ENCODE assay signal across 10 cellular contexts in genomic region chr17:55286681-55287589, GRCh38. TPM values are rescaled to one million over a fixed set of nuclear protein-coding genes. Genes with fewer than 3 reads are reported as not detected.
DNase-seq lines count a peak whose midpoint lies in the region; ATAC-seq, FAIRE-seq and TF ChIP-seq lines count a peak whose summit lies in the region.
"Had no signal": no experiment of that assay in that cellular context is flagged by ENCODE, and none has a peak within 500 bp of the region (broad histone marks: within the 10 kb centered on the region; RNA-seq: fewer than 3 reads in every experiment).

No MANE protein-coding gene starts in this region.

- DNase-seq in MG63 (peak; percentile 89), K562 (ENCODE audit: extremely low read depth in 1 of 4, low spot score in 3 of 4) (no peak), hepatocyte (ENCODE audit: low spot score) (no peak), suprapubic skin (ENCODE audit: low spot score in 2 of 2) (no peak), H4 (ENCODE audit: low spot score) (no peak)
- DNase-seq: hippocampal formation, NCI-H2171 treated with DMSO at 0.1 percent for 48 hours had no signal

- CTCF ChIA-PET in K562 (lab: Yijun Ruan, JAX; ENCODE audit: low intra/inter-chr PET ratio), result no interaction called here

- BruUV-seq in K562 (replicated peaks; lab: Mats Ljungman, UMichigan), result no TSS peak

- peaks cover 28% of the 10 kb centered on the region for H3K9me3 ChIP-seq in MG63
- H3K9me3 ChIP-seq in K562 (replicated peaks; ENCODE audit: control insufficient read depth, insufficient read depth, low read depth, low read length), result no peaks in the 10 kb centered on the region
- no peaks in the 10 kb centered on the region for H3K9me3 ChIP-seq in hepatocyte (ENCODE audit: low read depth)
- H3K9me3 ChIP-seq in suprapubic skin, result no peaks in the 10 kb centered on the region

- TF ChIP-seq CTCF in K562 (IDR thresholded peaks at IDR 0.05 in 2 of 3, conservative IDR thresholded peaks at IDR 0.05 in 1 of 3; ENCODE audit: insufficient read depth in 2 of 3, low read depth in 1 of 3, low read length in 3 of 3), result no peak
- no peak for TF ChIP-seq CTCF in hepatocyte (IDR thresholded peaks at IDR 0.05; ENCODE audit: poor library complexity)
- TF ChIP-seq CTCF in suprapubic skin (IDR thresholded peaks at IDR 0.05), result no peak

- TF ChIP-seq POLR2A in K562 (conservative IDR thresholded peaks at IDR 0.05) (no peak), suprapubic skin (IDR thresholded peaks at IDR 0.05) (no peak)

- H3K79me2 ChIP-seq in K562 (ENCODE audit: control insufficient read depth, insufficient read depth, low read length) (no peaks in the 10 kb centered on the region), hepatocyte (no peaks in the 10 kb centered on the region)

- ATAC-seq in K562 (no peak), GM18909 (IDR thresholded peaks at IDR 0.05; ENCODE audit: poor library complexity, unreplicated experiment) (no peak), HG02588 (IDR thresholded peaks at IDR 0.05; ENCODE audit: unreplicated experiment) (no peak), GM21423 (IDR thresholded peaks at IDR 0.05; ENCODE audit: unreplicated experiment) (no peak)

- no peak overlapping the region for H3K9ac ChIP-seq in K562 (ENCODE audit: insufficient read depth in 1 of 2, low read depth in 2 of 2, low read length in 2 of 2)

- no peaks in the 10 kb centered on the region for H3K36me3 ChIP-seq in MG63
- no peaks in the 10 kb centered on the region for H3K36me3 ChIP-seq in K562 (ENCODE audit: control insufficient read depth, insufficient read depth, low read length)
- H3K36me3 ChIP-seq in hepatocyte (replicated peaks; ENCODE audit: insufficient read depth, low read depth), result no peaks in the 10 kb centered on the region
- H3K36me3 ChIP-seq in suprapubic skin, result no peaks in the 10 kb centered on the region

- H3K9me2 ChIP-seq in hepatocyte (replicated peaks; ENCODE audit: insufficient read depth), result no peaks in the 10 kb centered on the region

- no peak overlapping the region for H3K27ac ChIP-seq in K562 (ENCODE audit: extremely low read depth, low read depth, low read length)
- peak overlapping the region; percentile 80 for H3K27ac ChIP-seq in hepatocyte
- peak overlapping the region; percentile 87 for H3K27ac ChIP-seq in suprapubic skin

- no peaks in the 10 kb centered on the region for H3K9me1 ChIP-seq in K562 (ENCODE audit: control insufficient read depth, insufficient read depth, low read length)

- POLR2A ChIA-PET in K562 (lab: Yijun Ruan, JAX), result interaction anchor here (0.5 to 0.6 kb wide), 3 partner anchors 18 to 78 kb away, joined by 3 to 4 read pairs (median 3); no protein-coding TSS in a partner anchor

- H2AFZ ChIP-seq in K562 (ENCODE audit: low read depth, low read length) (no peak overlapping the region), hepatocyte (no peak overlapping the region)

- H3K27me3 ChIP-seq in MG63, result no peaks in the 10 kb centered on the region
- peaks cover 0 to 4% of the 10 kb centered on the region in 2 experiments; a peak in 3 of 5 replicates for H3K27me3 ChIP-seq in K562 (ENCODE audit: control insufficient read depth in 2 of 2, insufficient read depth in 2 of 2, low read length in 2 of 2)
- H3K27me3 ChIP-seq in hepatocyte, result no peaks in the 10 kb centered on the region
- H3K27me3 ChIP-seq in suprapubic skin, result no peaks in the 10 kb centered on the region

- intact Hi-C loops in K562 (cut with micrococcal nuclease), result no loop called here

- in situ Hi-C loops in K562 (cut with MboI), result no loop called here

- TF ChIP-seq EP300 in K562 (IDR thresholded peaks at IDR 0.05; ENCODE audit: low read length) (no peak), suprapubic skin (IDR thresholded peaks at IDR 0.05) (no peak)

- H3K4me2 ChIP-seq in K562 (ENCODE audit: insufficient read depth, low read length), result no peak overlapping the region
- H3K4me2 ChIP-seq in hepatocyte, result no peak overlapping the region

- TF ChIP-seq RAD21 in K562 (CRISPR knock-in tag; conservative IDR thresholded peaks at IDR 0.05 in 1 of 2, IDR thresholded peaks at IDR 0.05 in 1 of 2), result no peak

- H3K4me3 ChIP-seq in MG63 (no peak overlapping the region), K562 (no peak overlapping the region), hepatocyte (no peak overlapping the region), suprapubic skin (no peak overlapping the region)

- 0% methylated on average over 3 of the region's 3 CpGs for WGBS in K562 (ENCODE audit: insufficient coverage, low coverage, missing lambda C conversion rate)
- WGBS in hepatocyte (ENCODE audit: low lambda C conversion rate, missing lambda C conversion rate), result 64% methylated on average over 3 of the region's 3 CpGs
- 72% methylated on average over 3 of the region's 3 CpGs for WGBS in suprapubic skin

- H3K4me1 ChIP-seq in K562 (replicated peaks in 1 of 2; ENCODE audit: control insufficient read depth in 2 of 2, insufficient read depth in 2 of 2, low read length in 2 of 2) (no peaks in the 10 kb centered on the region), hepatocyte (ENCODE audit: insufficient read depth) (peaks cover 24% of the 10 kb centered on the region), suprapubic skin (peaks cover 57% of the 10 kb centered on the region)

- no peaks in the 10 kb centered on the region for H4K20me1 ChIP-seq in K562 (replicated peaks; ENCODE audit: control insufficient read depth, insufficient read depth, low read length)
- no peaks in the 10 kb centered on the region for H4K20me1 ChIP-seq in hepatocyte (ENCODE audit: insufficient read depth, poor library complexity, severe bottlenecking)

- FAIRE-seq in K562 (lab: Jason Lieb, UNC), result no peak

TF ChIP-seq in K562, 482 proteins besides CTCF, POLR2A, EP300 and RAD21 (continues in another document):
- no peak for TF ChIP-seq CEBPG (CRISPR knock-in tag; IDR thresholded peaks at IDR 0.05)
- peak in 1 of 2 experiments; percentile 85; a peak in 2 of 4 replicates for TF ChIP-seq CEBPG (tag; conservative IDR thresholded peaks at IDR 0.05 in 1 of 2, IDR thresholded peaks at IDR 0.05 in 1 of 2)
- TF ChIP-seq ZNF175 (CRISPR knock-in tag; IDR thresholded peaks at IDR 0.05; ENCODE audit: low read depth), result 0 out of 2 replicates have a peak, but pooled peaks have one; percentile 59
- TF ChIP-seq ZFPM2 (CRISPR knock-in tag; IDR thresholded peaks at IDR 0.05), result no peak
- peak; percentile 83 for TF ChIP-seq CEBPB (tag; IDR thresholded peaks at IDR 0.05)
- peak; percentile 28; the same call in 1 of the 2 replicates for TF ChIP-seq VEZF1 (CRISPR knock-in tag; IDR thresholded peaks at IDR 0.05)
- no peak for TF ChIP-seq GTF2A2 (tag; IDR thresholded peaks at IDR 0.05)
- no peak for TF ChIP-seq TAF1 (IDR thresholded peaks at IDR 0.05; ENCODE audit: control insufficient read depth, extremely low read depth, insufficient read depth, low read length, severe bottlenecking)
- peak; percentile 81 for TF ChIP-seq ATF3 (IDR thresholded peaks at IDR 0.05)
- TF ChIP-seq ATF3 (CRISPR knock-in tag; conservative IDR thresholded peaks at IDR 0.05), result no peak
- TF ChIP-seq MYBL2 (IDR thresholded peaks at IDR 0.05; ENCODE audit: low read depth), result no peak
- no peak for TF ChIP-seq MYBL2 (CRISPR knock-in tag; IDR thresholded peaks at IDR 0.05; ENCODE audit: borderline replicate concordance)
- TF ChIP-seq HOXB6 (CRISPR knock-in tag; IDR thresholded peaks at IDR 0.05; ENCODE audit: borderline replicate concordance), result no peak
- TF ChIP-seq FOSL1 (tag; conservative IDR thresholded peaks at IDR 0.05), result peak; percentile 82
- TF ChIP-seq KDM1A (IDR thresholded peaks at IDR 0.05), result no peak

RNA-seq across cellular contexts. Expression of gene HLF, which starts 22.2 kb away (rescaled TPM):
- 1.9 and 8.2 TPM in 2 replicates for total RNA-seq in MG63 (2014; rRNA removed; shearing (Covaris generic); ENCODE audit: low replicate concordance)
- 0.07 TPM in 1 of 2 replicates, not detected in the other for total RNA-seq in K562 (2011; cell fraction: chromatin; rRNA removed; ENCODE audit: low replicate concordance)
- total RNA-seq in K562 (2011; cell fraction: nucleolus; rRNA removed), result not detected in 2 replicates
- total RNA-seq in K562 (2011; cell fraction: nucleoplasm; rRNA removed), result not detected in 2 replicates
- total RNA-seq in K562 (2014; rRNA removed) (0.09 and 0.20 TPM in 2 replicates), K562 (2014; rRNA removed; fragmentation: Illumina TruSeq; extraction: Trizol) (0.15 and 0.32 TPM in 2 replicates), K562 (2015; rRNA removed; fragmentation: Illumina TruSeq; extraction: Trizol) (0.11 and 0.14 TPM in 2 replicates), K562 (2021) (0.24 and 0.65 TPM in 2 replicates), hepatocyte (0.32 and 0.60 TPM in 2 replicates), suprapubic skin (10 to 100 TPM; 26.2 to 41.8 (median 36.5) TPM)
- polyA plus RNA-seq in K562 (2011; rRNA removed) (0.04 and 0.09 TPM in 2 replicates), K562 (2014; fragmentation: Illumina TruSeq; extraction: Trizol) (0.08 and 0.09 TPM in 2 replicates), K562 (2014; fragmentation: Nextera tagmentation; extraction: Ambion mirVana) (under 1 TPM; 0.03 to 0.11 TPM), K562 (2014; rRNA removed) (0.05 and 1.4 TPM in 2 replicates), hepatocyte (0.26 and 0.48 TPM in 2 replicates)
- 0.03 and 0.07 TPM in 2 replicates for polyA plus RNA-seq in K562 (2011; cell fraction: cytosol; rRNA removed)
- polyA plus RNA-seq in K562 (2011; cell fraction: nucleus; rRNA removed), result 0.08 and 0.16 TPM in 2 replicates
- polyA plus RNA-seq in K562 (2012), result 0.13 and 0.14 TPM in 2 replicates
- 0.06 and 0.14 TPM in 2 replicates for polyA minus RNA-seq in K562 (2011; rRNA and poly(A)+ RNA removed)
- 0.73 TPM in 1 of 2 replicates, not detected in the other for polyA minus RNA-seq in K562 (2011; cell fraction: cytosol; rRNA and poly(A)+ RNA removed)
- 0.13 TPM in 1 of 2 replicates, not detected in the other for polyA minus RNA-seq in K562 (2011; cell fraction: nucleus; rRNA and poly(A)+ RNA removed)
- 0.53 and 0.68 TPM in 2 replicates for total RNA-seq in H4 (2014; rRNA removed; shearing (Covaris generic))
